In genomic region chr12:113740699-113741098, GRCh38 we compare ENCODE assay signal across 1 cellular context.
TF ChIP-seq lines count a peak whose summit lies in the region.

No MANE protein-coding gene starts in this region.

TF ChIP-seq in IMR-90, 13 proteins besides CTCF, POLR2A, EP300 and RAD21 (continued from another document):
- TF ChIP-seq NFE2L2 (IDR thresholded peaks at IDR 0.05; ENCODE audit: low read depth, low read length) (no peak), MXI1 (IDR thresholded peaks at IDR 0.05; ENCODE audit: borderline replicate concordance, low read depth, low read length) (no peak)
